Comparison of ENCODE assay signal across 21 cellular contexts in the genomic region with DNA sequence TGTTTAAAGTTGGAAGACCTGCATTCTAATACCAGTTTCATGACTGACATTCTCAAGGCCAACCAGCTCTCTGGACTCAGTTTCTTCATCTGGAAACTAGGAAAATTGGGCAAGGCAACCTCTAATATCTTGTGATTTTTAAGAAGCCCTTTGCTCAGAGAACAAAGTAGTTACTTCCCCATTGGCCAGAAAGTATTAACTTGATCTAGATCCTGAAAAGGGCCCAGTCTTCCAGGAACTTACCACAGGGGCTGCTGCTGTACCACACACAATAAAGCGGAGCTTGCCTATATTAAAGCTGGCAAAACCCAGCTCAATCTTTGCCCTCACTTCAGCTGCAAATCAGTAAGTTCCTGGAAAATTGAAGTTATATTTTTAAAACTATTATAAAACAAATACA.
"Had no signal": no experiment of that assay in that cellular context is flagged by ENCODE, and none has a peak within 500 bp of the region (broad histone marks: within the 10 kb centered on the region; RNA-seq: fewer than 3 reads in every experiment).

No MANE protein-coding gene starts in this region.

- H3K27ac ChIP-seq: gastroesophageal sphincter, heart left ventricle, left lung, spleen, stomach had no signal

- H3K9me3 Mint-ChIP-seq: activated CD4-positive, alpha-beta T cell treated with anti-CD3 and anti-CD28 coated beads, Interleukin-2, amount 10 ng/mL, durations not matched to agents 7 days and 5 days had no signal

- DNase-seq: activated CD4-positive, alpha-beta T cell treated with anti-CD3 and anti-CD28 coated beads, Interleukin-2, amount 10 ng/mL, durations not matched to agents 7 days and 5 days; activated CD8-positive, alpha-beta memory T cell treated with anti-CD3 and anti-CD28 coated beads, Interleukin-2, amount 50 U/mL, for 4 hours; activated effector memory CD4-positive, alpha-beta T cell treated with anti-CD3 and anti-CD28 coated beads, Interleukin-2, amount 50 U/mL, for 16 hours; activated naive CD4-positive, alpha-beta T cell treated with anti-CD3 and anti-CD28 coated beads, Interleukin-2, amount 50 U/mL, for 16 hours; activated T-cell treated with anti-CD3 and anti-CD28 coated beads, Interleukin-2, amount 50 U/mL, for 48 hours; cerebellar nuclear complex; cortex of kidney; effector CD8-positive, alpha-beta T cell; heart left ventricle; left lung; midbrain; occipital lobe; retina; spleen; stimulated activated CD8-positive, alpha-beta memory T cell treated with anti-CD3 and anti-CD28 coated beads, Interleukin-4, amount 100 ng/mL, for 48 hours; stomach; trophoblast cell had no signal

- H3K36me3 ChIP-seq: gastroesophageal sphincter, heart left ventricle, left lung, spleen, stomach had no signal

- H3K4me1 ChIP-seq: gastroesophageal sphincter, left lung, stomach had no signal

- ATAC-seq: activated CD4-positive, CD25-positive, alpha-beta regulatory T cell treated with anti-CD3 and anti-CD28 coated beads, Interleukin-2, amount 50 U/mL, for 24 hours; esophagus mucosa; gastroesophageal sphincter; heart left ventricle; left lung had no signal

- H3K9me3 ChIP-seq: gastroesophageal sphincter, heart left ventricle, left lung, spleen, stomach had no signal

- H3K27me3 ChIP-seq: gastroesophageal sphincter, heart left ventricle, left lung, spleen, stomach had no signal

- H3K27me3 Mint-ChIP-seq: activated CD4-positive, alpha-beta T cell treated with anti-CD3 and anti-CD28 coated beads, Interleukin-2, amount 10 ng/mL, durations not matched to agents 7 days and 5 days had no signal

- H3K4me3 Mint-ChIP-seq: activated CD4-positive, alpha-beta T cell treated with anti-CD3 and anti-CD28 coated beads, Interleukin-2, amount 10 ng/mL, durations not matched to agents 7 days and 5 days; T-helper 1 cell treated with Interleukin-12 subunit alpha and Interleukin-12 subunit beta and Interleukin-4 antibody, amounts not matched to agents 30 μg/mL and 1 μg/mL, for 36 hours had no signal

- H3K4me3 ChIP-seq: gastroesophageal sphincter, heart left ventricle, left lung, spleen, stomach had no signal
